Comparison of ENCODE assay signal across 9 cellular contexts in genomic region chr2:234422895-234423505, GRCh38.
DNase-seq lines count a peak whose midpoint lies in the region; ATAC-seq lines count a peak whose summit lies in the region.
"Had no signal": no experiment of that assay in that cellular context is flagged by ENCODE, and none has a peak within 500 bp of the region (broad histone marks: within the 10 kb centered on the region; RNA-seq: fewer than 3 reads in every experiment).

No MANE protein-coding gene starts in this region.

- intact Hi-C loops in activated naive CD4-positive, alpha-beta T cell treated with anti-CD3 and anti-CD28 coated beads for 36 hours (cut with micrococcal nuclease) = loop anchor here (1.0 kb wide), 5 partner anchors 31 to 133 kb away; no protein-coding TSS in a partner anchor
- intact Hi-C loops in naive thymus-derived CD4-positive, alpha-beta T cell (cut with micrococcal nuclease) = loop anchor here in 1 of 2 donors (1.0 to 2.0 kb wide), 2 partner anchors 20 to 30 kb away; no protein-coding TSS in a partner anchor
- intact Hi-C loops in aorta (cut with DNase I) = no loop called here

- H3K4me2 ChIP-seq in BLaER1 = peak overlapping the region; percentile 83

- H3K27ac ChIP-seq in BLaER1 (peak overlapping the region; percentile 18; the same call in 1 of the 2 replicates), aorta (ENCODE audit: low read depth in 1 of 2, low read length in 2 of 2) (no peak overlapping the region)
- H3K27ac ChIP-seq in naive thymus-derived CD4-positive, alpha-beta T cell (ENCODE audit: low read depth, low read length) = peak overlapping the region; percentile 93
- H3K27ac ChIP-seq: C4-2B had no signal

- H3K9ac ChIP-seq in BLaER1 = no peak overlapping the region; the same call in 1 of the 2 replicates

- H3K27me3 ChIP-seq in BLaER1 (no peaks in the 10 kb centered on the region), aorta (ENCODE audit: control insufficient read depth in 1 of 2, insufficient read depth in 2 of 2, low read length in 1 of 2) (no peaks in the 10 kb centered on the region)
- H3K27me3 ChIP-seq in naive thymus-derived CD4-positive, alpha-beta T cell (ENCODE audit: control insufficient read depth in 2 of 2, insufficient read depth in 2 of 2, low read length in 2 of 2) = no peaks in the 10 kb centered on the region

- ATAC-seq in naive thymus-derived CD4-positive, alpha-beta T cell = peak; percentile 79
- no peak for ATAC-seq in aorta (ENCODE audit: low FRiP score)

- H3K36me3 Mint-ChIP-seq in activated naive CD4-positive, alpha-beta T cell treated with anti-CD3 and anti-CD28 coated beads for 36 hours (ENCODE audit: low read depth) = peaks cover 4% of the 10 kb centered on the region
- peaks cover 7 to 18% (median 8%) of the 10 kb centered on the region in 5 donors for H3K36me3 Mint-ChIP-seq in naive thymus-derived CD4-positive, alpha-beta T cell

- H3K36me3 ChIP-seq in BLaER1 (no peaks in the 10 kb centered on the region), aorta (ENCODE audit: control insufficient read depth in 1 of 2, insufficient read depth in 2 of 2, low read length in 1 of 2) (no peaks in the 10 kb centered on the region)
- no peaks in the 10 kb centered on the region for H3K36me3 ChIP-seq in naive thymus-derived CD4-positive, alpha-beta T cell (ENCODE audit: control insufficient read depth in 2 of 3, insufficient read depth in 3 of 3, low read length in 3 of 3)

- CTCF ChIA-PET in activated naive CD4-positive, alpha-beta T cell treated with anti-CD3 and anti-CD28 coated beads for 36 hours (lab: Charles Lee) = interaction anchor here (0.7 to 1.6 kb wide), 12 partner anchors 9 to 287 kb away, joined by 3 to 7 read pairs (median 4); partner anchors contain the start of gene ARL4C
- CTCF ChIA-PET in naive thymus-derived CD4-positive, alpha-beta T cell (lab: Charles Lee) = interaction anchor here (1.0 to 1.8 kb wide), 9 partner anchors 24 to 136 kb away, joined by 3 to 8 read pairs (median 4); no protein-coding TSS in a partner anchor

- peaks cover 7% of the 10 kb centered on the region for H3K9me3 Mint-ChIP-seq in activated naive CD4-positive, alpha-beta T cell treated with anti-CD3 and anti-CD28 coated beads for 36 hours
- H3K9me3 Mint-ChIP-seq in naive thymus-derived CD4-positive, alpha-beta T cell = peaks cover 0 to 9% (median 7%) of the 10 kb centered on the region in 11 donors

- H3K27me3 Mint-ChIP-seq in activated naive CD4-positive, alpha-beta T cell treated with anti-CD3 and anti-CD28 coated beads for 36 hours (ENCODE audit: low read depth) = no peaks in the 10 kb centered on the region
- H3K27me3 Mint-ChIP-seq in naive thymus-derived CD4-positive, alpha-beta T cell = no peaks in the 10 kb centered on the region

- H3K4me1 ChIP-seq in BLaER1 (peaks cover 89% of the 10 kb centered on the region), aorta (ENCODE audit: control insufficient read depth in 1 of 2, insufficient read depth in 2 of 2, low read length in 2 of 2) (no peaks in the 10 kb centered on the region)
- peaks cover 78 to 81% of the 10 kb centered on the region in 2 donors for H3K4me1 ChIP-seq in naive thymus-derived CD4-positive, alpha-beta T cell (ENCODE audit: control insufficient read depth in 2 of 2, insufficient read depth in 2 of 2, low read length in 2 of 2)

- H3K27ac Mint-ChIP-seq in activated naive CD4-positive, alpha-beta T cell treated with anti-CD3 and anti-CD28 coated beads for 36 hours = peak overlapping the region; percentile 85
- peak overlapping the region; percentile 97 to 100 (median 100) for H3K27ac Mint-ChIP-seq in naive thymus-derived CD4-positive, alpha-beta T cell

- H3K4me1 Mint-ChIP-seq in activated naive CD4-positive, alpha-beta T cell treated with anti-CD3 and anti-CD28 coated beads for 36 hours (ENCODE audit: low read depth) = peaks cover 72% of the 10 kb centered on the region
- peaks cover 58 to 98% (median 87%) of the 10 kb centered on the region in 7 donors for H3K4me1 Mint-ChIP-seq in naive thymus-derived CD4-positive, alpha-beta T cell

- DNase-seq in SW480 (ENCODE audit: low spot score) (peak; percentile 66), midbrain (lab: John Stamatoyannopoulos, UW) (no peak), Ammon's horn (ENCODE audit: low spot score) (no peak), HuH-7 (ENCODE audit: low spot score) (no peak), aorta (no peak)
- peak; percentile 85 for DNase-seq in activated naive CD4-positive, alpha-beta T cell treated with anti-CD3 and anti-CD28 coated beads for 36 hours
- peak; percentile 26 to 89 (median 84) for DNase-seq in naive thymus-derived CD4-positive, alpha-beta T cell

- H3K4me3 Mint-ChIP-seq in activated naive CD4-positive, alpha-beta T cell treated with anti-CD3 and anti-CD28 coated beads for 36 hours = peak overlapping the region; percentile 34
- peak overlapping the region; percentile 49 to 92 (median 73) for H3K4me3 Mint-ChIP-seq in naive thymus-derived CD4-positive, alpha-beta T cell

- H4K20me1 ChIP-seq in BLaER1 = no peaks in the 10 kb centered on the region

- H3K4me3 ChIP-seq in BLaER1 = no peak overlapping the region
- H3K4me3 ChIP-seq in naive thymus-derived CD4-positive, alpha-beta T cell (ENCODE audit: low read length) = peak overlapping the region; percentile 12
- no peak overlapping the region for H3K4me3 ChIP-seq in aorta (ENCODE audit: low read length in 2 of 2)

- POLR2A ChIA-PET in naive thymus-derived CD4-positive, alpha-beta T cell (lab: Charles Lee) = interaction anchor here (0.6 to 18.5 kb wide), 18 partner anchors 10 to 427 kb away, joined by 3 to 643 read pairs (median 7); partner anchors contain the start of gene ARL4C

- WGBS in aorta, 2 donors = 95 to 97% methylated on average over 8 of the region's 8 CpGs

- H3K9me3 ChIP-seq in BLaER1 (peaks cover 8% of the 10 kb centered on the region), aorta (ENCODE audit: control insufficient read depth, low read length) (no peaks in the 10 kb centered on the region)
- no peaks in the 10 kb centered on the region for H3K9me3 ChIP-seq in naive thymus-derived CD4-positive, alpha-beta T cell (ENCODE audit: control insufficient read depth in 2 of 3, low read length in 3 of 3)

Comparison
In these comparisons a context has a peak if more than half of its experiments do, and no peak if none do; other contexts are left out.
1. H3K27ac ChIP-seq: peak in BLaER1 (single experiment) and naive thymus-derived CD4-positive, alpha-beta T cell (single experiment); none in aorta (0 of 2).
2. DNase-seq: peak in SW480 (single experiment), activated naive CD4-positive, alpha-beta T cell treated with anti-CD3 and anti-CD28 coated beads for 36 hours (single experiment) and naive thymus-derived CD4-positive, alpha-beta T cell (9 of 9); none in midbrain (single experiment), Ammon's horn (single experiment), HuH-7 (single experiment) and aorta (0 of 2).